Comparison of ENCODE assay signal across 10 cellular contexts in genomic region chr1:54380285-54380882, GRCh38. TPM values are rescaled to one million over a fixed set of nuclear protein-coding genes. Genes with fewer than 3 reads are reported as not detected.
A peak's percentile ranks its signal among the peaks of the same experiment; 100 is the strongest.
DNase-seq lines count a peak whose midpoint lies in the region; ATAC-seq, FAIRE-seq and TF ChIP-seq lines count a peak whose summit lies in the region.
"Had no signal": no experiment of that assay in that cellular context is flagged by ENCODE, and none has a peak within 500 bp of the region (broad histone marks: within the 10 kb centered on the region; RNA-seq: fewer than 3 reads in every experiment).

No MANE protein-coding gene starts in this region.

- DNase-seq in SW480 (ENCODE audit: low spot score) (peak; percentile 40), fibroblast of lung (ENCODE audit: low read depth in 2 of 2) (no peak), GM19239 (ENCODE audit: insufficient read length, low spot score) (no peak), brain microvascular endothelial cell (no peak)
- peak; percentile 42 for DNase-seq in activated CD8-positive, alpha-beta memory T cell treated with anti-CD3 and anti-CD28 coated beads, Interleukin-2, amount 50 U/mL, for 4 hours
- DNase-seq: HCEC 1CT; NCI-H2029; stimulated activated CD4-positive, alpha-beta T cell treated with anti-CD3 and anti-CD28 coated beads, Interleukin-12 subunit alpha, Interleukin-12 subunit beta, amount 100 ng/mL, for 4 hours had no signal

- no peaks in the 10 kb centered on the region for H3K9me3 ChIP-seq in fibroblast of lung (ENCODE audit: control insufficient read depth, insufficient read depth, low read depth, low read length)
- H3K9me3 ChIP-seq in skeletal muscle tissue (ENCODE audit: control insufficient read depth in 3 of 3, low read length in 3 of 3) = no peaks in the 10 kb centered on the region

- ATAC-seq in GM21423 (IDR thresholded peaks at IDR 0.05; ENCODE audit: unreplicated experiment) = no peak

- TF ChIP-seq CTCF in fibroblast of lung (conservative IDR thresholded peaks at IDR 0.05 in 1 of 2, IDR thresholded peaks at IDR 0.05 in 1 of 2; ENCODE audit: low read depth in 1 of 2, low read length in 2 of 2) (no peak), brain microvascular endothelial cell (IDR thresholded peaks at IDR 0.05; ENCODE audit: low read depth, low read length, missing control alignments) (no peak)

- no peaks in the 10 kb centered on the region for H4K20me1 ChIP-seq in fibroblast of lung (ENCODE audit: control insufficient read depth, extremely low read depth, insufficient read depth, low read length)

- H3K36me3 ChIP-seq in fibroblast of lung (ENCODE audit: control insufficient read depth, insufficient read depth, low read length) = no peaks in the 10 kb centered on the region
- H3K36me3 ChIP-seq in skeletal muscle tissue (ENCODE audit: control insufficient read depth in 3 of 3, insufficient read depth in 3 of 3, low read length in 3 of 3) = peaks cover 0 to 6% (median 0%) of the 10 kb centered on the region in 3 donors
- peaks cover 2% of the 10 kb centered on the region for H3K36me3 ChIP-seq in brain microvascular endothelial cell (replicated peaks)

- H3K9ac ChIP-seq in fibroblast of lung (ENCODE audit: insufficient read depth, low read length) (no peak overlapping the region), skeletal muscle tissue (ENCODE audit: low read depth in 1 of 3, low read length in 3 of 3) (peak overlapping the region; percentile 2 to 69 (median 54))

- H3K27ac ChIP-seq in fibroblast of lung (ENCODE audit: insufficient read depth, low read length) (no peak overlapping the region), skeletal muscle tissue (ENCODE audit: low read depth, low read length) (peak overlapping the region; percentile 64), brain microvascular endothelial cell (no peak overlapping the region)

- H3K4me3 ChIP-seq in fibroblast of lung (replicated peaks in 1 of 4; ENCODE audit: control extremely low read depth in 1 of 4, insufficient read depth in 1 of 4, low read depth in 3 of 4, low read length in 4 of 4) (no peak overlapping the region), skeletal muscle tissue (ENCODE audit: low read length in 3 of 3) (peak overlapping the region in 1 of 3 donors; percentile 35), brain microvascular endothelial cell (ENCODE audit: low read depth, low read length) (no peak overlapping the region)

- in situ Hi-C loops in brain microvascular endothelial cell (cut with HindIII; ENCODE audit: low pct_ligation_motif_present, low sequenced_read_pairs) = no loop called here

- H2AFZ ChIP-seq in fibroblast of lung (ENCODE audit: low read length) = no peak overlapping the region

- H3K79me2 ChIP-seq in fibroblast of lung (ENCODE audit: control insufficient read depth, insufficient read depth, low read length) = peaks cover 2% of the 10 kb centered on the region

- no peak for FAIRE-seq in GM19239 (lab: Jason Lieb, UNC)

- H3K4me1 ChIP-seq in fibroblast of lung (ENCODE audit: control insufficient read depth, extremely low read depth, insufficient read depth, low read length) = peaks cover 8% of the 10 kb centered on the region
- peaks cover 25 to 65% (median 60%) of the 10 kb centered on the region in 3 donors for H3K4me1 ChIP-seq in skeletal muscle tissue (ENCODE audit: control insufficient read depth in 3 of 3, insufficient read depth in 3 of 3, low read length in 3 of 3)

- peak overlapping the region; percentile 54 for H3K4me2 ChIP-seq in fibroblast of lung (ENCODE audit: extremely low read depth, insufficient read depth, low read length)

- H3K27me3 ChIP-seq in fibroblast of lung (ENCODE audit: control insufficient read depth, insufficient read depth, low read length) (no peaks in the 10 kb centered on the region), skeletal muscle tissue (ENCODE audit: control insufficient read depth in 3 of 3, insufficient read depth in 3 of 3, low read length in 3 of 3) (no peaks in the 10 kb centered on the region), brain microvascular endothelial cell (replicated peaks) (no peaks in the 10 kb centered on the region)

RNA-seq across cellular contexts. Expression of gene SSBP3, which starts 25.8 kb away (rescaled TPM):
- total RNA-seq in fibroblast of lung = 6.9 and 9.4 TPM in 2 replicates
- polyA plus RNA-seq in fibroblast of lung = 26.4 and 32.2 TPM in 2 replicates
- 46.0 and 46.1 TPM in 2 replicates for polyA plus RNA-seq in fibroblast of lung (2012)
- polyA minus RNA-seq in fibroblast of lung (ENCODE audit: low replicate concordance) = 30.2 and 62.8 TPM in 2 replicates
- 27.1 TPM for total RNA-seq in skeletal muscle tissue

Comparison
In these comparisons a context has a peak if more than half of its experiments do, and no peak if none do; other contexts are left out.
1. DNase-seq: peak in SW480 (single experiment) and activated CD8-positive, alpha-beta memory T cell treated with anti-CD3 and anti-CD28 coated beads, Interleukin-2, amount 50 U/mL, for 4 hours (single experiment); none in fibroblast of lung (0 of 2), GM19239 (single experiment) and brain microvascular endothelial cell (single experiment).